Comparison of ENCODE assay signal across 21 cellular contexts in genomic region chr9:137110911-137111787, GRCh38. TPM values are rescaled to one million over a fixed set of nuclear protein-coding genes. Genes with fewer than 3 reads are reported as not detected.
DNase-seq lines count a peak whose midpoint lies in the region; ATAC-seq, FAIRE-seq and TF ChIP-seq lines count a peak whose summit lies in the region.
"Had no signal": no experiment of that assay in that cellular context is flagged by ENCODE, and none has a peak within 500 bp of the region (broad histone marks: within the 10 kb centered on the region; RNA-seq: fewer than 3 reads in every experiment).

No MANE protein-coding gene starts in this region.

- no peak overlapping the region for H3K4me3 Mint-ChIP-seq in activated naive CD8-positive, alpha-beta T cell treated with anti-CD3 and anti-CD28 coated beads, Interleukin-2, amount 10 ng/mL, durations not matched to agents 7 days and 5 days
- H3K4me3 Mint-ChIP-seq: CD14-positive monocyte had no signal

- CTCF ChIA-PET in HepG2 (lab: Yijun Ruan, JAX; ENCODE audit: low intra/inter-chr PET ratio, low total read pairs) = no interaction called here
- CTCF ChIA-PET in HEK293 (lab: Yijun Ruan, JAX) = no interaction called here

- H4K20me1 ChIP-seq in HepG2 (ENCODE audit: insufficient read depth, low read length) = no peaks in the 10 kb centered on the region

- peaks cover 3 to 19% of the 10 kb centered on the region in 2 experiments; a peak in 2 of 5 replicates for H3K36me3 ChIP-seq in HepG2 (replicated peaks in 1 of 2; ENCODE audit: control insufficient read depth in 1 of 2, insufficient read depth in 2 of 2, low read length in 2 of 2)
- H3K36me3 ChIP-seq in right lobe of liver = peaks cover 0 to 16% (median 5%) of the 10 kb centered on the region in 4 donors
- H3K36me3 ChIP-seq in HEK293 (ENCODE audit: control insufficient read depth in 2 of 2, insufficient read depth in 1 of 2, low read length in 2 of 2) = peaks cover 0 to 38% of the 10 kb centered on the region in 2 experiments; a peak in 1 of 3 replicates

- H3K27me3 ChIP-seq in HepG2 (ENCODE audit: control insufficient read depth in 1 of 2, insufficient read depth in 2 of 2, low read length in 2 of 2) (no peaks in the 10 kb centered on the region), right lobe of liver (no peaks in the 10 kb centered on the region)

- H2AFZ ChIP-seq in HepG2 (ENCODE audit: low read length) = no peak overlapping the region

- H3K9me3 ChIP-seq in HepG2 (ENCODE audit: low read length) (no peaks in the 10 kb centered on the region), right lobe of liver (no peaks in the 10 kb centered on the region), HEK293 (ENCODE audit: control insufficient read depth, insufficient read depth, low read depth, low read length) (no peaks in the 10 kb centered on the region)

- POLR2A ChIA-PET in HepG2 (lab: Yijun Ruan, JAX) (interaction anchor here (0.7 to 1.4 kb wide), 6 partner anchors 16 to 131 kb away, joined by 3 to 8 read pairs (median 4); partner anchors contain the start of genes MAN1B1, SAPCD2 and TUBB4B), HEK293 (lab: Yijun Ruan, JAX) (no interaction called here)
- POLR2A ChIA-PET in activated naive CD8-positive, alpha-beta T cell treated with anti-CD3 and anti-CD28 coated beads, Interleukin-2, amount 10 ng/mL, durations not matched to agents 7 days and 5 days (lab: Charles Lee) = no interaction called here

- DNase-seq in HepG2 (ENCODE audit: low spot score) = no peak
- no peak for DNase-seq in right lobe of liver
- no peak for DNase-seq in activated naive CD8-positive, alpha-beta T cell treated with anti-CD3 and anti-CD28 coated beads, Interleukin-2, amount 10 ng/mL, durations not matched to agents 7 days and 5 days
- DNase-seq in A172 (ENCODE audit: low spot score) = no peak
- DNase-seq in sciatic nerve (ENCODE audit: low spot score) = no peak
- DNase-seq in NCI-H82 treated with DMSO at 0.1 percent for 48 hours (lab: John Stamatoyannopoulos, UW; ENCODE audit: unreplicated experiment) = no peak
- DNase-seq: AML-193, COR-L47, NCI-H1105 treated with DMSO at 0.1 percent for 48 hours, NCI-H1694, NCI-H2081 treated with DMSO at 0.1 percent for 48 hours, NCI-H748 treated with DMSO at 0.1 percent for 48 hours, PC-3, RPMI8226, SIG-M5 had no signal

- WGBS in HepG2 (ENCODE audit: low lambda C conversion rate) = 55% methylated on average over 28 of the region's 28 CpGs
- 76% methylated on average over 17 of the region's 28 CpGs for WGBS in right lobe of liver (ENCODE audit: insufficient coverage, low coverage, low lambda C conversion rate, missing lambda C conversion rate)

- TF ChIP-seq EP300 in HepG2 (IDR thresholded peaks at IDR 0.05; ENCODE audit: low read depth in 2 of 2, low read length in 2 of 2) (0 out of 4 replicates have a peak, but pooled peaks of 1 of the 2 experiments have one; percentile 17), HepG2 (CRISPR knock-in tag; IDR thresholded peaks at IDR 0.05; ENCODE audit: borderline replicate concordance) (no peak)

- TF ChIP-seq CTCF in HepG2 (CRISPR knock-in tag; IDR thresholded peaks at IDR 0.05) (no peak), right lobe of liver (IDR thresholded peaks at IDR 0.05) (no peak), HEK293 (tag by site-specific recombination; IDR thresholded peaks at IDR 0.05) (no peak)

- in situ Hi-C loops in HepG2 (cut with HindIII; ENCODE audit: extremely low pct_ligation_motif_present, low pct_unique_long_range_greater_than_20kb) = loop anchor here (5.0 kb wide), 1 partner anchor 116 kb away; the partner anchor contains the start of genes CYSRT1 and RNF224

- no peaks in the 10 kb centered on the region for H3K27me3 Mint-ChIP-seq in activated naive CD8-positive, alpha-beta T cell treated with anti-CD3 and anti-CD28 coated beads, Interleukin-2, amount 10 ng/mL, durations not matched to agents 7 days and 5 days

- peak overlapping the region; percentile 45 to 73 (median 51); a peak in 5 of 6 replicates for H3K4me3 ChIP-seq in HepG2 (replicated peaks in 1 of 3; ENCODE audit: insufficient read depth in 1 of 3, low read depth in 2 of 3, low read length in 3 of 3)
- H3K4me3 ChIP-seq in right lobe of liver = no peak overlapping the region
- no peak overlapping the region for H3K4me3 ChIP-seq in HEK293 (ENCODE audit: low read depth, low read length)
- H3K4me3 ChIP-seq: GM12878, K562 had no signal

- no peaks in the 10 kb centered on the region for H3K9me3 Mint-ChIP-seq in activated naive CD8-positive, alpha-beta T cell treated with anti-CD3 and anti-CD28 coated beads, Interleukin-2, amount 10 ng/mL, durations not matched to agents 7 days and 5 days

- intact Hi-C loops in HepG2 (cut with micrococcal nuclease; ENCODE audit: unreplicated experiment) = loop anchor here (10.0 kb wide), 1 partner anchor 64 kb away; the partner anchor contains the start of genes LRRC26 and TMEM210
- intact Hi-C loops in right lobe of liver (cut with DNase I) = no loop called here
- intact Hi-C loops in sciatic nerve (cut with DNase I) = no loop called here

- H3K9ac ChIP-seq in HepG2 (ENCODE audit: insufficient read depth, low read depth, low read length) = peak overlapping the region; percentile 56; the same call in 1 of the 2 replicates

- peak overlapping the region; percentile 82 for H3K4me2 ChIP-seq in HepG2 (ENCODE audit: low read depth, low read length)

- no peak for TF ChIP-seq POLR2A in HepG2 (IDR thresholded peaks at IDR 0.05; ENCODE audit: insufficient read depth in 1 of 2, low read depth in 2 of 2, low read length in 2 of 2)
- TF ChIP-seq POLR2A in right lobe of liver (IDR thresholded peaks at IDR 0.05) = no peak

- FAIRE-seq in HepG2 (lab: Jason Lieb, UNC) = peak; percentile 43
- FAIRE-seq: GM12878, H1, K562 had no signal

- peaks cover 50% of the 10 kb centered on the region for H3K4me1 ChIP-seq in HepG2 (ENCODE audit: insufficient read depth, low read length)
- H3K4me1 ChIP-seq in right lobe of liver = peaks cover 0 to 4% (median 1%) of the 10 kb centered on the region in 4 donors
- no peaks in the 10 kb centered on the region for H3K4me1 ChIP-seq in HEK293 (ENCODE audit: control insufficient read depth, insufficient read depth, low read length)

- peak overlapping the region; percentile 16 for H3K27ac Mint-ChIP-seq in activated naive CD8-positive, alpha-beta T cell treated with anti-CD3 and anti-CD28 coated beads, Interleukin-2, amount 10 ng/mL, durations not matched to agents 7 days and 5 days

- BruUV-seq in HepG2 (replicated peaks; lab: Mats Ljungman, UMichigan) = no TSS peak

- no peaks in the 10 kb centered on the region for H3K79me2 ChIP-seq in HepG2 (ENCODE audit: insufficient read depth, low read length)

- ATAC-seq in HepG2 (peak; percentile 11), right lobe of liver (no peak), sciatic nerve (no peak)
- ATAC-seq in activated naive CD8-positive, alpha-beta T cell treated with anti-CD3 and anti-CD28 coated beads, Interleukin-2, amount 10 ng/mL, durations not matched to agents 7 days and 5 days (ENCODE audit: low read depth) = no peak
- ATAC-seq: GM12878, K562, PC-3 had no signal

- H3K4me1 Mint-ChIP-seq in activated naive CD8-positive, alpha-beta T cell treated with anti-CD3 and anti-CD28 coated beads, Interleukin-2, amount 10 ng/mL, durations not matched to agents 7 days and 5 days = no peaks in the 10 kb centered on the region

- peak overlapping the region; percentile 63 for H3K27ac ChIP-seq in HepG2 (ENCODE audit: extremely low read length, insufficient read depth, low read length)
- H3K27ac ChIP-seq in right lobe of liver = no peak overlapping the region
- no peak overlapping the region for H3K27ac ChIP-seq in HEK293 (ENCODE audit: extremely low read depth, low read depth, low read length)

- no peak for TF ChIP-seq RAD21 in HepG2 (CRISPR knock-in tag; IDR thresholded peaks at IDR 0.05)

- peaks cover 3% of the 10 kb centered on the region for H3K36me3 Mint-ChIP-seq in activated naive CD8-positive, alpha-beta T cell treated with anti-CD3 and anti-CD28 coated beads, Interleukin-2, amount 10 ng/mL, durations not matched to agents 7 days and 5 days

RNA-seq across cellular contexts. Expression of gene DPP7, which starts 3.4 kb away (rescaled TPM):
- total RNA-seq in HepG2 (2016; rRNA removed; fragmentation: Illumina TruSeq; extraction: Trizol) (0.66 and 1.2 TPM in 2 replicates), right lobe of liver (10 to 100 TPM; 62.2 to 86.2 (median 66.2) TPM), sciatic nerve (127 TPM)
- total RNA-seq in HepG2 (2016; cell fraction: cytosol; rRNA removed; fragmentation: Illumina TruSeq; extraction: Trizol; ENCODE audit: low read depth) = 0.91 and 1.4 TPM in 2 replicates
- total RNA-seq in HepG2 (2016; cell fraction: insoluble cytoplasmic fraction; rRNA removed; fragmentation: Illumina TruSeq; extraction: Trizol) = 0.65 and 0.95 TPM in 2 replicates
- total RNA-seq in HepG2 (2016; cell fraction: membrane; rRNA removed; fragmentation: Illumina TruSeq; extraction: Trizol) = 0.83 TPM in 2 replicates
- total RNA-seq in HepG2 (2016; cell fraction: nucleus; rRNA removed; fragmentation: Illumina TruSeq; extraction: Trizol) = 0.97 and 1.4 TPM in 2 replicates
- polyA plus RNA-seq in HepG2 (2011; rRNA removed) = 4.5 and 6.5 TPM in 2 replicates
- 1.9 and 3.2 TPM in 2 replicates for polyA plus RNA-seq in HepG2 (2011; cell fraction: cytosol; rRNA removed)
- 28.6 and 38.6 TPM in 2 replicates for polyA plus RNA-seq in HepG2 (2011; cell fraction: nucleus; rRNA removed)
- 3.1 and 4.5 TPM in 2 replicates for polyA plus RNA-seq in HepG2 (2012)
- polyA plus RNA-seq in HepG2 (2016; cell fraction: cytosol; fragmentation: Illumina TruSeq; extraction: Trizol; ENCODE audit: low read depth) = 0.95 and 1.3 TPM in 2 replicates
- 0.72 and 1.0 TPM in 2 replicates for polyA plus RNA-seq in HepG2 (2016; cell fraction: insoluble cytoplasmic fraction; fragmentation: Illumina TruSeq; extraction: Trizol; ENCODE audit: low read depth)
- 0.70 and 0.74 TPM in 2 replicates for polyA plus RNA-seq in HepG2 (2016; cell fraction: membrane; fragmentation: Illumina TruSeq; extraction: Trizol; ENCODE audit: low read depth)
- 4.6 and 5.3 TPM in 2 replicates for polyA plus RNA-seq in HepG2 (2016; cell fraction: nucleus; fragmentation: Illumina TruSeq; extraction: Trizol; ENCODE audit: insufficient read depth, low read depth)
- polyA minus RNA-seq in HepG2 (2011; rRNA and poly(A)+ RNA removed; ENCODE audit: low replicate concordance) = 3.4 and 95.8 TPM in 2 replicates
- 1.5 and 1.6 TPM in 2 replicates for polyA minus RNA-seq in HepG2 (2011; cell fraction: cytosol; rRNA and poly(A)+ RNA removed)
- 1.9 and 2.3 TPM in 2 replicates for polyA minus RNA-seq in HepG2 (2011; cell fraction: nucleus; rRNA and poly(A)+ RNA removed)
- 100 to 1,000 TPM; 314 to 322 TPM for total RNA-seq in activated naive CD8-positive, alpha-beta T cell treated with anti-CD3 and anti-CD28 coated beads, Interleukin-2, amount 10 ng/mL, durations not matched to agents 7 days and 5 days
- 251 and 263 TPM in 2 replicates for total RNA-seq in A172 (2014; rRNA removed; shearing (Covaris generic))

RNA-seq across cellular contexts. Expression of gene MAN1B1, which starts 24.4 kb away (rescaled TPM):
- total RNA-seq in HepG2 (2016; rRNA removed; fragmentation: Illumina TruSeq; extraction: Trizol) = 19.0 and 48.9 TPM in 2 replicates
- total RNA-seq in HepG2 (2016; cell fraction: cytosol; rRNA removed; fragmentation: Illumina TruSeq; extraction: Trizol; ENCODE audit: low read depth) = 9.3 and 10.3 TPM in 2 replicates
- total RNA-seq in HepG2 (2016; cell fraction: insoluble cytoplasmic fraction; rRNA removed; fragmentation: Illumina TruSeq; extraction: Trizol) = 17.2 and 48.2 TPM in 2 replicates
- 17.0 and 19.9 TPM in 2 replicates for total RNA-seq in HepG2 (2016; cell fraction: membrane; rRNA removed; fragmentation: Illumina TruSeq; extraction: Trizol)
- 44.7 and 51.0 TPM in 2 replicates for total RNA-seq in HepG2 (2016; cell fraction: nucleus; rRNA removed; fragmentation: Illumina TruSeq; extraction: Trizol)
- polyA plus RNA-seq in HepG2 (2011; rRNA removed) = 59.5 and 60.6 TPM in 2 replicates
- polyA plus RNA-seq in HepG2 (2011; cell fraction: cytosol; rRNA removed) = 48.6 and 64.5 TPM in 2 replicates
- 146 and 162 TPM in 2 replicates for polyA plus RNA-seq in HepG2 (2011; cell fraction: nucleus; rRNA removed)
- 30.5 and 38.6 TPM in 2 replicates for polyA plus RNA-seq in HepG2 (2012)
- polyA plus RNA-seq in HepG2 (2016; cell fraction: cytosol; fragmentation: Illumina TruSeq; extraction: Trizol; ENCODE audit: low read depth) = 6.7 and 6.8 TPM in 2 replicates
- polyA plus RNA-seq in HepG2 (2016; cell fraction: insoluble cytoplasmic fraction; fragmentation: Illumina TruSeq; extraction: Trizol; ENCODE audit: low read depth) = 16.2 and 18.3 TPM in 2 replicates
- polyA plus RNA-seq in HepG2 (2016; cell fraction: membrane; fragmentation: Illumina TruSeq; extraction: Trizol; ENCODE audit: low read depth) = 11.2 and 12.8 TPM in 2 replicates
- 78.7 and 83.1 TPM in 2 replicates for polyA plus RNA-seq in HepG2 (2016; cell fraction: nucleus; fragmentation: Illumina TruSeq; extraction: Trizol; ENCODE audit: insufficient read depth, low read depth)
- 71.9 and 74.1 TPM in 2 replicates for polyA minus RNA-seq in HepG2 (2011; rRNA and poly(A)+ RNA removed; ENCODE audit: low replicate concordance)
- 24.7 and 26.8 TPM in 2 replicates for polyA minus RNA-seq in HepG2 (2011; cell fraction: cytosol; rRNA and poly(A)+ RNA removed)
- polyA minus RNA-seq in HepG2 (2011; cell fraction: nucleus; rRNA and poly(A)+ RNA removed) = 40.9 and 45.3 TPM in 2 replicates
- total RNA-seq in right lobe of liver = 10 to 100 TPM; 24.0 to 39.1 (median 28.8) TPM
- 10 to 100 TPM; 63.2 to 63.9 TPM for total RNA-seq in activated naive CD8-positive, alpha-beta T cell treated with anti-CD3 and anti-CD28 coated beads, Interleukin-2, amount 10 ng/mL, durations not matched to agents 7 days and 5 days
- 196 and 197 TPM in 2 replicates for total RNA-seq in A172 (2014; rRNA removed; shearing (Covaris generic))
- total RNA-seq in sciatic nerve = 48.3 TPM

RNA-seq across cellular contexts. Expression of gene GRIN1, which starts 27.8 kb away (rescaled TPM):
- not detected in 2 replicates for total RNA-seq in HepG2 (2016; rRNA removed; fragmentation: Illumina TruSeq; extraction: Trizol)
- total RNA-seq in HepG2 (2016; cell fraction: cytosol; rRNA removed; fragmentation: Illumina TruSeq; extraction: Trizol; ENCODE audit: low read depth) = not detected in 2 replicates
- total RNA-seq in HepG2 (2016; cell fraction: insoluble cytoplasmic fraction; rRNA removed; fragmentation: Illumina TruSeq; extraction: Trizol) = not detected in 2 replicates
- total RNA-seq in HepG2 (2016; cell fraction: membrane; rRNA removed; fragmentation: Illumina TruSeq; extraction: Trizol) = not detected in 2 replicates
- total RNA-seq in HepG2 (2016; cell fraction: nucleus; rRNA removed; fragmentation: Illumina TruSeq; extraction: Trizol) = 0.09 TPM in 1 of 2 replicates, not detected in the other
- 0.05 and 0.13 TPM in 2 replicates for polyA plus RNA-seq in HepG2 (2011; rRNA removed)
- polyA plus RNA-seq in HepG2 (2011; cell fraction: cytosol; rRNA removed) = 0.04 and 0.16 TPM in 2 replicates
- 0.64 and 1.3 TPM in 2 replicates for polyA plus RNA-seq in HepG2 (2011; cell fraction: nucleus; rRNA removed)
- 0.32 and 0.40 TPM in 2 replicates for polyA plus RNA-seq in HepG2 (2012)
- not detected in 2 replicates for polyA plus RNA-seq in HepG2 (2016; cell fraction: cytosol; fragmentation: Illumina TruSeq; extraction: Trizol; ENCODE audit: low read depth)
- polyA plus RNA-seq in HepG2 (2016; cell fraction: insoluble cytoplasmic fraction; fragmentation: Illumina TruSeq; extraction: Trizol; ENCODE audit: low read depth) = not detected in 2 replicates
- polyA plus RNA-seq in HepG2 (2016; cell fraction: membrane; fragmentation: Illumina TruSeq; extraction: Trizol; ENCODE audit: low read depth) = not detected in 2 replicates
- not detected in 2 replicates for polyA plus RNA-seq in HepG2 (2016; cell fraction: nucleus; fragmentation: Illumina TruSeq; extraction: Trizol; ENCODE audit: insufficient read depth, low read depth)
- polyA minus RNA-seq in HepG2 (2011; rRNA and poly(A)+ RNA removed; ENCODE audit: low replicate concordance) = 0.05 and 0.06 TPM in 2 replicates
- polyA minus RNA-seq in HepG2 (2011; cell fraction: cytosol; rRNA and poly(A)+ RNA removed) = not detected in 2 replicates
- 0.39 TPM in 1 of 2 replicates, not detected in the other for polyA minus RNA-seq in HepG2 (2011; cell fraction: nucleus; rRNA and poly(A)+ RNA removed)
- total RNA-seq in right lobe of liver = not detected
- total RNA-seq in activated naive CD8-positive, alpha-beta T cell treated with anti-CD3 and anti-CD28 coated beads, Interleukin-2, amount 10 ng/mL, durations not matched to agents 7 days and 5 days = not detected
- not detected in 2 replicates for total RNA-seq in A172 (2014; rRNA removed; shearing (Covaris generic))
- not detected for total RNA-seq in sciatic nerve
- total RNA-seq: NCI-H460 had no signal
- polyA plus RNA-seq: CD14-positive monocyte had no signal

RNA-seq across cellular contexts. Expression of gene UAP1L1, which starts 33.8 kb away (rescaled TPM):
- 6.2 and 6.4 TPM in 2 replicates for total RNA-seq in HepG2 (2016; rRNA removed; fragmentation: Illumina TruSeq; extraction: Trizol)
- 1.7 and 1.8 TPM in 2 replicates for total RNA-seq in HepG2 (2016; cell fraction: cytosol; rRNA removed; fragmentation: Illumina TruSeq; extraction: Trizol; ENCODE audit: low read depth)
- total RNA-seq in HepG2 (2016; cell fraction: insoluble cytoplasmic fraction; rRNA removed; fragmentation: Illumina TruSeq; extraction: Trizol) = 4.5 and 6.7 TPM in 2 replicates
- total RNA-seq in HepG2 (2016; cell fraction: membrane; rRNA removed; fragmentation: Illumina TruSeq; extraction: Trizol) = 3.0 and 3.1 TPM in 2 replicates
- total RNA-seq in HepG2 (2016; cell fraction: nucleus; rRNA removed; fragmentation: Illumina TruSeq; extraction: Trizol) = 4.9 and 5.4 TPM in 2 replicates
- 5.4 and 6.0 TPM in 2 replicates for polyA plus RNA-seq in HepG2 (2011; rRNA removed)
- polyA plus RNA-seq in HepG2 (2011; cell fraction: cytosol; rRNA removed) = 3.8 and 4.1 TPM in 2 replicates
- 43.5 and 57.7 TPM in 2 replicates for polyA plus RNA-seq in HepG2 (2011; cell fraction: nucleus; rRNA removed)
- polyA plus RNA-seq in HepG2 (2012) = 4.9 and 5.0 TPM in 2 replicates
- polyA plus RNA-seq in HepG2 (2016; cell fraction: cytosol; fragmentation: Illumina TruSeq; extraction: Trizol; ENCODE audit: low read depth) = 1.1 and 1.2 TPM in 2 replicates
- 6.4 and 8.8 TPM in 2 replicates for polyA plus RNA-seq in HepG2 (2016; cell fraction: insoluble cytoplasmic fraction; fragmentation: Illumina TruSeq; extraction: Trizol; ENCODE audit: low read depth)
- polyA plus RNA-seq in HepG2 (2016; cell fraction: membrane; fragmentation: Illumina TruSeq; extraction: Trizol; ENCODE audit: low read depth) = 3.0 and 3.6 TPM in 2 replicates
- polyA plus RNA-seq in HepG2 (2016; cell fraction: nucleus; fragmentation: Illumina TruSeq; extraction: Trizol; ENCODE audit: insufficient read depth, low read depth) = 22.7 and 23.1 TPM in 2 replicates
- polyA minus RNA-seq in HepG2 (2011; rRNA and poly(A)+ RNA removed; ENCODE audit: low replicate concordance) = 2.2 and 5.1 TPM in 2 replicates
- polyA minus RNA-seq in HepG2 (2011; cell fraction: cytosol; rRNA and poly(A)+ RNA removed) = 3.0 and 3.2 TPM in 2 replicates
- polyA minus RNA-seq in HepG2 (2011; cell fraction: nucleus; rRNA and poly(A)+ RNA removed) = 5.6 and 7.1 TPM in 2 replicates
- total RNA-seq in right lobe of liver = 1 to 10 TPM; 1.3 to 4.9 (median 1.9) TPM
- total RNA-seq in activated naive CD8-positive, alpha-beta T cell treated with anti-CD3 and anti-CD28 coated beads, Interleukin-2, amount 10 ng/mL, durations not matched to agents 7 days and 5 days = 10 to 100 TPM; 43.9 to 44.1 TPM
- 94.6 and 109 TPM in 2 replicates for total RNA-seq in A172 (2014; rRNA removed; shearing (Covaris generic))
- 18.3 TPM for total RNA-seq in sciatic nerve

RNA-seq across cellular contexts. Expression of gene SAPCD2, which starts 40.8 kb away (rescaled TPM):
- total RNA-seq in HepG2 (2016; rRNA removed; fragmentation: Illumina TruSeq; extraction: Trizol) = 35.9 and 42.8 TPM in 2 replicates
- total RNA-seq in HepG2 (2016; cell fraction: cytosol; rRNA removed; fragmentation: Illumina TruSeq; extraction: Trizol; ENCODE audit: low read depth) = 7.0 and 7.1 TPM in 2 replicates
- total RNA-seq in HepG2 (2016; cell fraction: insoluble cytoplasmic fraction; rRNA removed; fragmentation: Illumina TruSeq; extraction: Trizol) = 34.9 and 42.2 TPM in 2 replicates
- 29.9 and 31.6 TPM in 2 replicates for total RNA-seq in HepG2 (2016; cell fraction: membrane; rRNA removed; fragmentation: Illumina TruSeq; extraction: Trizol)
- total RNA-seq in HepG2 (2016; cell fraction: nucleus; rRNA removed; fragmentation: Illumina TruSeq; extraction: Trizol) = 23.7 and 28.1 TPM in 2 replicates
- 18.7 and 21.9 TPM in 2 replicates for polyA plus RNA-seq in HepG2 (2011; rRNA removed)
- 16.4 and 40.1 TPM in 2 replicates for polyA plus RNA-seq in HepG2 (2011; cell fraction: cytosol; rRNA removed)
- 28.3 and 52.1 TPM in 2 replicates for polyA plus RNA-seq in HepG2 (2011; cell fraction: nucleus; rRNA removed)
- 12.0 and 19.0 TPM in 2 replicates for polyA plus RNA-seq in HepG2 (2012)
- polyA plus RNA-seq in HepG2 (2016; cell fraction: cytosol; fragmentation: Illumina TruSeq; extraction: Trizol; ENCODE audit: low read depth) = 6.8 and 7.6 TPM in 2 replicates
- polyA plus RNA-seq in HepG2 (2016; cell fraction: insoluble cytoplasmic fraction; fragmentation: Illumina TruSeq; extraction: Trizol; ENCODE audit: low read depth) = 33.9 and 39.2 TPM in 2 replicates
- 23.3 and 27.0 TPM in 2 replicates for polyA plus RNA-seq in HepG2 (2016; cell fraction: membrane; fragmentation: Illumina TruSeq; extraction: Trizol; ENCODE audit: low read depth)
- 44.9 and 46.9 TPM in 2 replicates for polyA plus RNA-seq in HepG2 (2016; cell fraction: nucleus; fragmentation: Illumina TruSeq; extraction: Trizol; ENCODE audit: insufficient read depth, low read depth)
- polyA minus RNA-seq in HepG2 (2011; rRNA and poly(A)+ RNA removed; ENCODE audit: low replicate concordance) = 38.7 and 55.4 TPM in 2 replicates
- 18.6 and 32.8 TPM in 2 replicates for polyA minus RNA-seq in HepG2 (2011; cell fraction: cytosol; rRNA and poly(A)+ RNA removed)
- 7.3 and 8.6 TPM in 2 replicates for polyA minus RNA-seq in HepG2 (2011; cell fraction: nucleus; rRNA and poly(A)+ RNA removed)
- under 1 TPM in 5 of 6 experiments, not detected in 1; 0.05 to 0.43 (median 0.22) TPM for total RNA-seq in right lobe of liver
- 10 to 100 TPM; 26.4 to 30.0 TPM for total RNA-seq in activated naive CD8-positive, alpha-beta T cell treated with anti-CD3 and anti-CD28 coated beads, Interleukin-2, amount 10 ng/mL, durations not matched to agents 7 days and 5 days
- total RNA-seq in A172 (2014; rRNA removed; shearing (Covaris generic)) = 76.4 and 92.3 TPM in 2 replicates
- 0.36 TPM for total RNA-seq in sciatic nerve

Comparison
In these comparisons a context has a peak if more than half of its experiments do, and no peak if none do; other contexts are left out.
1. H3K4me3 ChIP-seq: peak in HepG2 (3 of 3); none in right lobe of liver (0 of 3) and HEK293 (single experiment).
2. RNA of gene DPP7, which starts 3.4 kb away (total RNA-seq): 314 to 322 TPM in activated naive CD8-positive, alpha-beta T cell treated with anti-CD3 and anti-CD28 coated beads, Interleukin-2, amount 10 ng/mL, durations not matched to agents 7 days and 5 days, 251 to 263 TPM in A172, 127 TPM in sciatic nerve (single experiment) and 62.2 to 86.2 TPM in right lobe of liver; 0.65 to 1.4 TPM in HepG2; every median in the first group is over 10 times any median in the second.
3. Of the 63 proteins assayed by ChIP-seq in both HepG2 and HEK293: peak only in HepG2: ZNF362; only in HEK293: none; in both: none; in neither: 62.